8 cellular contexts compared by ENCODE assay signal in the genomic region with DNA sequence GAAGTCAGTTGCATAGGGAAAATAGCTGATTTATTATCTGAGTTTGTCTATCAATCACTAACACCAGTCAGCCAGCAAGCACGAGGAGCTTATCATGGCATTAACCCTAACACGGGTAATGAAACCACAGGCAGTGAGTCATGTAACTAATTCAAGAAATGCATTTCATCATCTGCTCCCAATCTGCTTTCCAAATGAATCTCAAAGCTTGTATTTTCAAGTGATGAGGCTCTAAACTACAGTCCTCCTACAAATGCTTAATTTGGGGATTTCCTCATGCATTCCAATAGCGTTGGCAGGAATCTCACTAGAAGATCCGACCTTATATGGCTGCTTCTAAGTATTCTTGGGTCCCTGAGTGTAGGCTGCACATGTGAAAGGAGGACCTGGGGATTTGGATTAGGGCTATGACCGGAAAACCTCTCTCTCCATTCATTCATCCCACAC.
DNase-seq lines count a peak whose midpoint lies in the region; ATAC-seq lines count a peak whose summit lies in the region.

No MANE protein-coding gene starts in this region.

- ATAC-seq in GM18861 (IDR thresholded peaks at IDR 0.05; ENCODE audit: unreplicated experiment) (peak; percentile 90), HG03565 (IDR thresholded peaks at IDR 0.05; ENCODE audit: unreplicated experiment) (peak; percentile 69), HG03442 (IDR thresholded peaks at IDR 0.05; ENCODE audit: unreplicated experiment) (no peak), GM18498 (IDR thresholded peaks at IDR 0.05; ENCODE audit: unreplicated experiment) (no peak)

- DNase-seq in brain pericyte (ENCODE audit: low read depth, low spot score) = peak; percentile 6
- DNase-seq in non-pigmented ciliary epithelial cell (ENCODE audit: low read depth) = peak; percentile 81
- no peak for DNase-seq in HT-29 (ENCODE audit: low spot score)
- DNase-seq in GM19240 (ENCODE audit: insufficient read length, low spot score) = no peak

Comparison
In these comparisons a context has a peak if more than half of its experiments do, and no peak if none do; other contexts are left out.
1. ATAC-seq: peak in GM18861 (single experiment) and HG03565 (single experiment); none in HG03442 (single experiment) and GM18498 (single experiment).
2. DNase-seq: peak in brain pericyte (single experiment) and non-pigmented ciliary epithelial cell (single experiment); none in HT-29 (single experiment) and GM19240 (single experiment).